Comparison of ENCODE assay signal across 8 cellular contexts in genomic region chr17:62470666-62471379, GRCh38. TPM values are rescaled to one million over a fixed set of nuclear protein-coding genes. Genes with fewer than 3 reads are reported as not detected.
A peak's percentile ranks its signal among the peaks of the same experiment; 100 is the strongest.
DNase-seq lines count a peak whose midpoint lies in the region; ATAC-seq, FAIRE-seq and TF ChIP-seq lines count a peak whose summit lies in the region.
"Not testable (repeated sequence)": the region's sequence is repeated elsewhere in the genome, so short reads cannot be mapped to it uniquely, and the experiment has no call there.

No MANE protein-coding gene starts in this region.

- not testable (repeated sequence) for H3F3A ChIP-seq in GM23338 (replicated peaks; ENCODE audit: low read depth); smooth muscle cell (ENCODE audit: low read depth)

- not testable (repeated sequence) for H3K9me3 Mint-ChIP-seq in GM23338, type B pancreatic cell

- not testable (repeated sequence) for H2AFZ ChIP-seq in GM23338; keratinocyte (ENCODE audit: control insufficient read depth, low read length); smooth muscle cell (ENCODE audit: low read depth)

- H3K4me1 Mint-ChIP-seq in GM23338 = peaks cover 14% of the 10 kb centered on the region
- H3K4me1 Mint-ChIP-seq in type B pancreatic cell (ENCODE audit: unreplicated experiment) = peaks cover 14% of the 10 kb centered on the region

- not testable (repeated sequence) for H3K27ac ChIP-seq in GM23338 (ENCODE audit: low read depth); keratinocyte (ENCODE audit: control insufficient read depth, insufficient read depth, low read length); smooth muscle cell (ENCODE audit: low read depth)
- peak overlapping the region; percentile 76 for H3K27ac ChIP-seq in colonic mucosa

- not testable (repeated sequence) for H3K27me3 ChIP-seq in GM23338 (ENCODE audit: insufficient read depth); colonic mucosa; keratinocyte (ENCODE audit: control insufficient read depth, extremely low read depth, insufficient read depth, low read length); smooth muscle cell (ENCODE audit: low read depth)

- not testable (repeated sequence) for H3K9me1 ChIP-seq in keratinocyte (ENCODE audit: control insufficient read depth, extremely low read depth, insufficient read depth, low read length)

- ATAC-seq in GM23338 = peak; percentile 15; the same call in 1 of the 3 replicates

- H3K27ac Mint-ChIP-seq in GM23338 = not testable (repeated sequence)
- H3K27ac Mint-ChIP-seq in type B pancreatic cell = peak overlapping the region; percentile 70

- H3K79me2 ChIP-seq in GM23338 (replicated peaks; ENCODE audit: insufficient read depth); keratinocyte (ENCODE audit: control insufficient read depth, insufficient read depth, low read length); smooth muscle cell (ENCODE audit: low read depth): not testable (repeated sequence)

- peak; percentile 41; the same call in 1 of the 2 replicates for TF ChIP-seq POLR2A in Raji (IDR thresholded peaks at IDR 0.05; ENCODE audit: insufficient read depth, low read depth, low read length)

- H3K4me1 ChIP-seq in GM23338 (ENCODE audit: insufficient read depth); colonic mucosa; keratinocyte (ENCODE audit: control insufficient read depth, extremely low read depth, insufficient read depth, low read length); smooth muscle cell (ENCODE audit: low read depth): not testable (repeated sequence)

- not testable (repeated sequence) for TF ChIP-seq CTCF in GM23338 (conservative IDR thresholded peaks at IDR 0.05; ENCODE audit: low read depth in 2 of 2); colonic mucosa (IDR thresholded peaks at IDR 0.05); keratinocyte (optimal IDR thresholded peaks at IDR 0.05 in 1 of 3, IDR thresholded peaks at IDR 0.05 in 1 of 3, conservative IDR thresholded peaks at IDR 0.05 in 1 of 3; ENCODE audit: extremely low read depth in 1 of 3, insufficient read depth in 2 of 3, low read length in 3 of 3); smooth muscle cell (IDR thresholded peaks at IDR 0.05; ENCODE audit: borderline replicate concordance, insufficient read depth, poor library complexity, severe bottlenecking); type B pancreatic cell (conservative IDR thresholded peaks at IDR 0.05)

- not testable (repeated sequence) for H3K36me3 ChIP-seq in GM23338 (ENCODE audit: insufficient read depth); colonic mucosa; keratinocyte (ENCODE audit: control insufficient read depth in 2 of 2, extremely low read depth in 1 of 2, insufficient read depth in 2 of 2, low read length in 2 of 2); smooth muscle cell (ENCODE audit: low read depth)

- intact Hi-C loops in colonic mucosa (cut with DNase I) = not testable (repeated sequence)

- not testable (repeated sequence) for H3K4me2 ChIP-seq in GM23338; keratinocyte (ENCODE audit: control insufficient read depth, extremely low read depth, insufficient read depth, low read depth, low read length); smooth muscle cell

- H3K4me3 Mint-ChIP-seq in GM23338, type B pancreatic cell: not testable (repeated sequence)

- peak; percentile 25 for DNase-seq in GM23338 (ENCODE audit: low spot score)
- peak; percentile 4 to 60 for DNase-seq in NCI-H1930 (lab: John Stamatoyannopoulos, UW)
- DNase-seq in activated CD8-positive, alpha-beta memory T cell treated with anti-CD3 and anti-CD28 coated beads, Interleukin-2, amount 50 U/mL, for 4 hours = peak; percentile 63
- peak; percentile 98 for DNase-seq in colonic mucosa
- peak; percentile 66 for DNase-seq in keratinocyte (ENCODE audit: low read depth, low spot score)
- peak; percentile 10 for DNase-seq in smooth muscle cell (lab: John Stamatoyannopoulos, UW; ENCODE audit: unreplicated experiment)
- DNase-seq in type B pancreatic cell (ENCODE audit: extremely low spot score, unreplicated experiment) = peak; percentile 72

- not testable (repeated sequence) for H4K20me1 ChIP-seq in GM23338 (replicated peaks; ENCODE audit: insufficient read depth); keratinocyte (ENCODE audit: control insufficient read depth, extremely low read depth, insufficient read depth, low read length); smooth muscle cell (ENCODE audit: low read depth)

- H3K9me2 ChIP-seq in GM23338 (ENCODE audit: insufficient read depth) = not testable (repeated sequence)

- peak overlapping the region in 1 of 2 donors; percentile 46 for H3K9ac ChIP-seq in colonic mucosa (ENCODE audit: low read depth in 2 of 2, low read length in 2 of 2)
- H3K9ac ChIP-seq in keratinocyte (ENCODE audit: control insufficient read depth, extremely low read depth, insufficient read depth, low read length); smooth muscle cell (ENCODE audit: low read depth): not testable (repeated sequence)

- dilution Hi-C loops in keratinocyte (cut with MboI; ENCODE audit: extremely low pct_ligation_motif_present, low sequenced_read_pairs) = not testable (repeated sequence)

- 49% methylated on average over 6 of the region's 8 CpGs for WGBS in smooth muscle cell (ENCODE audit: low lambda C conversion rate)

- H3K27me3 Mint-ChIP-seq in GM23338 (ENCODE audit: insufficient read depth, low read depth, poor library complexity); type B pancreatic cell: not testable (repeated sequence)

- H3K4me3 ChIP-seq in GM23338; colonic mucosa; keratinocyte (ENCODE audit: control insufficient read depth in 2 of 3, extremely low read depth in 1 of 3, insufficient read depth in 2 of 3, low read depth in 1 of 3, low read length in 3 of 3); smooth muscle cell: not testable (repeated sequence)

- FAIRE-seq in keratinocyte (lab: Jason Lieb, UNC) = peak; percentile 82

- H3K9me3 ChIP-seq in colonic mucosa; keratinocyte (ENCODE audit: control insufficient read depth, low read depth, low read length); smooth muscle cell (replicated peaks; ENCODE audit: low read depth): not testable (repeated sequence)

- H3K36me3 Mint-ChIP-seq in GM23338 (ENCODE audit: low read depth); type B pancreatic cell: not testable (repeated sequence)

RNA-seq across cellular contexts. Expression of gene TLK2, which starts 7.8 kb away (rescaled TPM):
- total RNA-seq in GM23338 (2014; rRNA removed; shearing (Covaris generic)) = 41.7 and 56.1 TPM in 2 replicates
- polyA plus RNA-seq in GM23338 (2016; fragmentation: Nextera tagmentation; extraction: Ambion mirVana) = 17.3 and 19.6 TPM in 2 replicates
- total RNA-seq in colonic mucosa = 10 to 100 TPM; 39.0 to 44.1 TPM
- polyA plus RNA-seq in keratinocyte = 33.4 to 39.5 TPM (median 39.4 TPM) in 3 replicates
- 62.3 TPM for polyA plus RNA-seq in keratinocyte (2011; ENCODE audit: low read depth)
- 24.7 and 30.2 TPM in 2 replicates for polyA plus RNA-seq in keratinocyte (2011; cell fraction: cytosol; rRNA removed)
- 32.1 and 40.9 TPM in 2 replicates for polyA plus RNA-seq in keratinocyte (2011; cell fraction: nucleus; rRNA removed)
- 18.7 and 19.8 TPM in 2 replicates for polyA plus RNA-seq in keratinocyte (2012; ENCODE audit: low replicate concordance)
- polyA minus RNA-seq in keratinocyte = 49.6 to 62.2 TPM (median 61.9 TPM) in 3 replicates
- 69.8 TPM for polyA minus RNA-seq in keratinocyte (2011; cell fraction: cytosol; rRNA and poly(A)+ RNA removed)
- polyA minus RNA-seq in keratinocyte (2011; cell fraction: nucleus; rRNA and poly(A)+ RNA removed) = 34.1 and 75.9 TPM in 2 replicates
- 29.2 and 31.4 TPM in 2 replicates for total RNA-seq in smooth muscle cell
- 15.9 and 18.2 TPM in 2 replicates for polyA plus RNA-seq in smooth muscle cell
- total RNA-seq in type B pancreatic cell (ENCODE audit: low replicate concordance) = 38.1 and 53.4 TPM in 2 replicates

RNA-seq across cellular contexts. Expression of gene METTL2A, which starts 47.1 kb away (rescaled TPM):
- total RNA-seq in GM23338 (2014; rRNA removed; shearing (Covaris generic)) = 42.3 and 44.3 TPM in 2 replicates
- polyA plus RNA-seq in GM23338 (2016; fragmentation: Nextera tagmentation; extraction: Ambion mirVana) (22.9 and 23.9 TPM in 2 replicates), keratinocyte (14.9 to 22.2 TPM (median 17.9 TPM) in 3 replicates), smooth muscle cell (13.6 and 13.7 TPM in 2 replicates)
- total RNA-seq in colonic mucosa (10 to 100 TPM; 20.4 to 30.2 TPM), smooth muscle cell (13.6 and 18.1 TPM in 2 replicates), type B pancreatic cell (ENCODE audit: low replicate concordance) (27.8 and 29.6 TPM in 2 replicates)
- 11.6 TPM for polyA plus RNA-seq in keratinocyte (2011; ENCODE audit: low read depth)
- 12.2 and 16.9 TPM in 2 replicates for polyA plus RNA-seq in keratinocyte (2011; cell fraction: cytosol; rRNA removed)
- polyA plus RNA-seq in keratinocyte (2011; cell fraction: nucleus; rRNA removed) = 14.1 and 16.6 TPM in 2 replicates
- 17.6 and 17.9 TPM in 2 replicates for polyA plus RNA-seq in keratinocyte (2012; ENCODE audit: low replicate concordance)
- polyA minus RNA-seq in keratinocyte = 7.8 to 24.5 TPM (median 15.2 TPM) in 3 replicates
- polyA minus RNA-seq in keratinocyte (2011; cell fraction: cytosol; rRNA and poly(A)+ RNA removed) = 11.9 TPM
- polyA minus RNA-seq in keratinocyte (2011; cell fraction: nucleus; rRNA and poly(A)+ RNA removed) = 13.4 and 15.3 TPM in 2 replicates

Comparison
In these comparisons a context has a peak if more than half of its experiments do, and no peak if none do; other contexts are left out.
1. DNase-seq: peak in every context shown above with its lines; median percentile 98 in colonic mucosa; 72 in type B pancreatic cell; 66 in keratinocyte; 63 in activated CD8-positive, alpha-beta memory T cell treated with anti-CD3 and anti-CD28 coated beads, Interleukin-2, amount 50 U/mL, for 4 hours; 32 in NCI-H1930; 25 in GM23338; 10 in smooth muscle cell.